In genomic region chr5:32531885-32532520, GRCh38 we compare ENCODE assay signal across 8 cellular contexts.
A peak's percentile ranks its signal among the peaks of the same experiment; 100 is the strongest.
DNase-seq lines count a peak whose midpoint lies in the region; ATAC-seq and TF ChIP-seq lines count a peak whose summit lies in the region.

No MANE protein-coding gene starts in this region.

- H4K20me1 ChIP-seq in DOHH2 (ENCODE audit: control insufficient read depth, insufficient read depth, low read depth, low read length), result no peaks in the 10 kb centered on the region

- peak in 4 of 5 experiments; percentile 31 to 84 (median 40) for DNase-seq in T-helper 2 cell
- no peak for DNase-seq in coronary artery (ENCODE audit: low spot score)
- DNase-seq in DMS79 treated with DMSO at 0.1 percent for 48 hours (lab: John Stamatoyannopoulos, UW), result no peak
- DNase-seq in medulla oblongata (ENCODE audit: extremely low spot score), result no peak

- H3K9ac ChIP-seq in parathyroid adenoma, result no peak overlapping the region

- no peaks in the 10 kb centered on the region for H3K9me3 ChIP-seq in DOHH2 (ENCODE audit: control insufficient read depth, insufficient read depth, low read length)
- no peaks in the 10 kb centered on the region for H3K9me3 ChIP-seq in parathyroid adenoma (ENCODE audit: control insufficient read depth, low read length)

- H3K79me2 ChIP-seq in DOHH2 (ENCODE audit: control insufficient read depth, low read length), result no peaks in the 10 kb centered on the region
- no peaks in the 10 kb centered on the region for H3K79me2 ChIP-seq in parathyroid adenoma

- peak overlapping the region; percentile 30; the same call in 1 of the 2 replicates for H3K4me3 ChIP-seq in DOHH2 (ENCODE audit: low read length)
- H3K4me3 ChIP-seq in coronary artery, result peak overlapping the region; percentile 10
- no peak overlapping the region for H3K4me3 ChIP-seq in parathyroid adenoma (ENCODE audit: low read depth, low read length)

- peak; percentile 34 for ATAC-seq in GM19463 (IDR thresholded peaks at IDR 0.05; ENCODE audit: unreplicated experiment)
- peak; percentile 38 for ATAC-seq in HG03571 (IDR thresholded peaks at IDR 0.05; ENCODE audit: unreplicated experiment)

- H3K27me3 ChIP-seq in DOHH2 (ENCODE audit: control insufficient read depth, low read length) (peaks cover 47% of the 10 kb centered on the region), parathyroid adenoma (ENCODE audit: control insufficient read depth, insufficient read depth, low read length) (no peaks in the 10 kb centered on the region)

- peak overlapping the region; percentile 51 for H2AFZ ChIP-seq in parathyroid adenoma

- H3K27ac ChIP-seq in DOHH2 (ENCODE audit: low read depth, low read length) (no peak overlapping the region), coronary artery (no peak overlapping the region), parathyroid adenoma (no peak overlapping the region)

- no peak for TF ChIP-seq CTCF in DOHH2 (IDR thresholded peaks at IDR 0.05; ENCODE audit: low read depth, low read length, poor library complexity, severe bottlenecking)
- no peak for TF ChIP-seq CTCF in coronary artery (IDR thresholded peaks at IDR 0.05)
- TF ChIP-seq CTCF in parathyroid adenoma (IDR thresholded peaks at IDR 0.05), result no peak

- H3F3A ChIP-seq in DOHH2 (ENCODE audit: control insufficient read depth, insufficient read depth), result no peaks in the 10 kb centered on the region

- H3K36me3 ChIP-seq in DOHH2 (ENCODE audit: control insufficient read depth, low read length), result no peaks in the 10 kb centered on the region
- H3K36me3 ChIP-seq in parathyroid adenoma (ENCODE audit: control insufficient read depth, insufficient read depth, low read length), result no peaks in the 10 kb centered on the region

- H3K4me1 ChIP-seq in DOHH2 (ENCODE audit: control insufficient read depth, low read length) (peaks cover 12% of the 10 kb centered on the region), parathyroid adenoma (no peaks in the 10 kb centered on the region)

- no peaks in the 10 kb centered on the region for H3K9me2 ChIP-seq in DOHH2 (replicated peaks; ENCODE audit: control insufficient read depth, low read length)

- H3K4me2 ChIP-seq in DOHH2 (ENCODE audit: low read length), result peak overlapping the region; percentile 39
- no peak overlapping the region for H3K4me2 ChIP-seq in parathyroid adenoma (ENCODE audit: low read length)

Comparison
In these comparisons a context has a peak if more than half of its experiments do, and no peak if none do; other contexts are left out.
1. DNase-seq: peak in T-helper 2 cell (4 of 5); none in coronary artery (single experiment), DMS79 treated with DMSO at 0.1 percent for 48 hours (single experiment) and medulla oblongata (single experiment).